8 cellular contexts compared by ENCODE assay signal in genomic region chr15:84955089-84955848, GRCh38. TPM values are rescaled to one million over a fixed set of nuclear protein-coding genes. Genes with fewer than 3 reads are reported as not detected.
DNase-seq lines count a peak whose midpoint lies in the region; ATAC-seq lines count a peak whose summit lies in the region.

No MANE protein-coding gene starts in this region.

- intact Hi-C loops in left ventricle myocardium superior (cut with micrococcal nuclease), result loop anchor here (2.0 kb wide), 1 partner anchor 90 kb away; no protein-coding TSS in a partner anchor

- H3K4me3 ChIP-seq in rectal smooth muscle tissue (ENCODE audit: low read length), result peak overlapping the region; percentile 54

- H3K27me3 ChIP-seq in rectal smooth muscle tissue (ENCODE audit: control insufficient read depth, insufficient read depth, low read length), result no peaks in the 10 kb centered on the region

- no peak overlapping the region for H3K9ac ChIP-seq in rectal smooth muscle tissue (ENCODE audit: low read length)

- H3K36me3 ChIP-seq in rectal smooth muscle tissue (ENCODE audit: control insufficient read depth, insufficient read depth, low read length), result no peaks in the 10 kb centered on the region

- no peak overlapping the region for H3K27ac ChIP-seq in rectal smooth muscle tissue (ENCODE audit: low read depth, low read length)

- peak; percentile 96 for ATAC-seq in left ventricle myocardium superior
- ATAC-seq in GM19397 (IDR thresholded peaks at IDR 0.05; ENCODE audit: unreplicated experiment), result no peak
- ATAC-seq in HG03469 (IDR thresholded peaks at IDR 0.05; ENCODE audit: unreplicated experiment), result no peak

- peak; percentile 83 for DNase-seq in DMS114 treated with DMSO at 0.1 percent for 48 hours (lab: John Stamatoyannopoulos, UW; ENCODE audit: unreplicated experiment)
- DNase-seq in HT-29 (ENCODE audit: low spot score), result peak; percentile 87
- peak; percentile 40 to 68 for DNase-seq in SHP77 (lab: John Stamatoyannopoulos, UW)
- peak in 53 of 56 donors; percentile 5 to 85 (median 51) for DNase-seq in amygdala (lab: John Stamatoyannopoulos, UW)
- DNase-seq in left ventricle myocardium superior, result peak; percentile 77

- no peaks in the 10 kb centered on the region for H3K4me1 ChIP-seq in rectal smooth muscle tissue (ENCODE audit: control insufficient read depth, insufficient read depth, low read length)

RNA-seq across cellular contexts. Expression of gene PDE8A, which starts 26.4 kb away (rescaled TPM):
- total RNA-seq in HT-29 (2014; rRNA removed; shearing (Covaris generic)), result 29.9 and 30.4 TPM in 2 replicates
- total RNA-seq in left ventricle myocardium superior, result 14.9 TPM
